ENCODE assay signal across 8 cellular contexts in genomic region chr2:239319261-239319661, GRCh38.
DNase-seq lines count a peak whose midpoint lies in the region; ATAC-seq and TF ChIP-seq lines count a peak whose summit lies in the region.

No MANE protein-coding gene starts in this region.

- H3K27ac ChIP-seq in effector memory CD4-positive, alpha-beta T cell (ENCODE audit: insufficient read depth, low read length, poor library complexity, severe bottlenecking), result peak overlapping the region; percentile 46

- no TSS peak for BruUV-seq in Caco-2 (replicated peaks; lab: Mats Ljungman, UMichigan)

- CTCF ChIA-PET in Caco-2 (lab: Charles Lee), result no interaction called here

- H3K4me3 Mint-ChIP-seq in natural killer cell, result peak overlapping the region; percentile 82
- H3K4me3 Mint-ChIP-seq in Caco-2 (ENCODE audit: unreplicated experiment), result no peak overlapping the region

- intact Hi-C loops in natural killer cell (cut with micrococcal nuclease) (loop anchor here (1.0 kb wide), 1 partner anchor 52 kb away; no protein-coding TSS in a partner anchor), Caco-2 (cut with micrococcal nuclease; ENCODE audit: unreplicated experiment) (no loop called here)

- H3K36me3 ChIP-seq in effector memory CD4-positive, alpha-beta T cell (ENCODE audit: control insufficient read depth, insufficient read depth, low read length), result no peaks in the 10 kb centered on the region
- no peaks in the 10 kb centered on the region for H3K36me3 ChIP-seq in Caco-2 (ENCODE audit: control insufficient read depth, insufficient read depth, low read length)

- H3K4me3 ChIP-seq in effector memory CD4-positive, alpha-beta T cell (ENCODE audit: insufficient read depth, low read depth, low read length, poor library complexity, severe bottlenecking), result peak overlapping the region; percentile 31
- H3K4me3 ChIP-seq in Caco-2 (ENCODE audit: low read depth, low read length), result no peak overlapping the region

- no peaks in the 10 kb centered on the region for H3K9me3 ChIP-seq in effector memory CD4-positive, alpha-beta T cell (ENCODE audit: control insufficient read depth, low read length)
- no peaks in the 10 kb centered on the region for H3K9me3 ChIP-seq in Caco-2

- H3K27ac Mint-ChIP-seq in natural killer cell (peak overlapping the region; percentile 93 to 94), Caco-2 (ENCODE audit: unreplicated experiment) (no peak overlapping the region)

- POLR2A ChIA-PET in Caco-2 (lab: Charles Lee), result no interaction called here

- H3K27me3 Mint-ChIP-seq in natural killer cell (ENCODE audit: low read depth in 2 of 2), result no peaks in the 10 kb centered on the region
- H3K27me3 Mint-ChIP-seq in Caco-2 (ENCODE audit: insufficient read depth, unreplicated experiment), result no peaks in the 10 kb centered on the region

- TF ChIP-seq CTCF in natural killer cell (IDR thresholded peaks at IDR 0.05), result no peak
- no peak for TF ChIP-seq CTCF in Caco-2 (IDR thresholded peaks at IDR 0.05; ENCODE audit: insufficient read depth in 1 of 2, low read depth in 1 of 2, low read length in 1 of 2, severe bottlenecking in 1 of 2, unreplicated experiment in 1 of 2)

- H3K4me1 Mint-ChIP-seq in natural killer cell, result peaks cover 61 to 63% of the 10 kb centered on the region in 2 donors
- no peaks in the 10 kb centered on the region for H3K4me1 Mint-ChIP-seq in Caco-2 (ENCODE audit: low read depth, unreplicated experiment)

- H3K4me1 ChIP-seq in effector memory CD4-positive, alpha-beta T cell (ENCODE audit: control insufficient read depth, insufficient read depth, low read length, poor library complexity, severe bottlenecking), result peaks cover 32% of the 10 kb centered on the region
- H3K4me1 ChIP-seq in Caco-2, result no peaks in the 10 kb centered on the region

- no peaks in the 10 kb centered on the region for H3K9me3 Mint-ChIP-seq in natural killer cell
- H3K9me3 Mint-ChIP-seq in Caco-2 (ENCODE audit: unreplicated experiment), result no peaks in the 10 kb centered on the region

- H3K36me3 Mint-ChIP-seq in natural killer cell, result no peaks in the 10 kb centered on the region
- no peaks in the 10 kb centered on the region for H3K36me3 Mint-ChIP-seq in Caco-2 (ENCODE audit: insufficient read depth, unreplicated experiment)

- DNase-seq in CD1c-positive myeloid dendritic cell (ENCODE audit: extremely low spot score), result peak; percentile 16
- peak; percentile 36 for DNase-seq in NCI-H69 (lab: John Stamatoyannopoulos, UW)
- no peak for DNase-seq in effector memory CD4-positive, alpha-beta T cell
- peak; percentile 29 for DNase-seq in natural killer cell
- no peak for DNase-seq in Caco-2
- no peak for DNase-seq in DMS153 (lab: John Stamatoyannopoulos, UW)

- H3K27me3 ChIP-seq in effector memory CD4-positive, alpha-beta T cell (replicated peaks; ENCODE audit: control insufficient read depth, insufficient read depth, low read length, poor library complexity, severe bottlenecking), result no peaks in the 10 kb centered on the region
- no peaks in the 10 kb centered on the region for H3K27me3 ChIP-seq in Caco-2 (replicated peaks; ENCODE audit: control insufficient read depth, insufficient read depth, low read length)

- ATAC-seq in natural killer cell (peak; percentile 34 to 42 (median 40)), GM21737 (IDR thresholded peaks at IDR 0.05; ENCODE audit: unreplicated experiment) (no peak), HG03378 (IDR thresholded peaks at IDR 0.05; ENCODE audit: unreplicated experiment) (no peak)

Comparison
In these comparisons a context has a peak if more than half of its experiments do, and no peak if none do; other contexts are left out.
1. DNase-seq: peak in CD1c-positive myeloid dendritic cell (single experiment), NCI-H69 (single experiment) and natural killer cell (single experiment); none in effector memory CD4-positive, alpha-beta T cell (0 of 3), Caco-2 (0 of 2) and DMS153 (single experiment).
2. ATAC-seq: peak in natural killer cell (3 of 3); none in GM21737 (single experiment) and HG03378 (single experiment).